In the genomic region with DNA sequence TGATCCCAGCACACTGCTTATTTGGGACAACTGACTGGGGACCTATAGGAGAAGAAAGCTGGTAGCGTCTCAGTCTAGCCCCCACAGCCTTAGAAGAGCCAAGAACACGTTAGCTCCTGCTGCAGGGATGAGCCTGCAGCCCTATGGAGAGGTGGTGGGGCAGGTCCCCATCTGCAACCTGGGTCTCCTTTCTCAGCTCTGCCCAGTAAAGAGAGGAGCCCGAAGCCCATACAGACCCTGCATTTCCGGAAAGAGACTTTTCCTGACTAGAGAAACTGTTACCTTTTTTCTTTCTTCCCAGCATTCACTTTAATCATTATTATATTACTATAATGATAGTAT, we compare ENCODE assay signal across 8 cellular contexts. TPM values are rescaled to one million over a fixed set of nuclear protein-coding genes. Genes with fewer than 3 reads are reported as not detected.
DNase-seq lines count a peak whose midpoint lies in the region; ATAC-seq and TF ChIP-seq lines count a peak whose summit lies in the region.

No MANE protein-coding gene starts in this region.

- no peak for TF ChIP-seq POLR2A in esophagus muscularis mucosa (IDR thresholded peaks at IDR 0.05; ENCODE audit: low read depth)

- H3K4me3 ChIP-seq in OCI-LY7 (ENCODE audit: low read depth, low read length, poor library complexity, severe bottlenecking) (peak overlapping the region; percentile 93), esophagus muscularis mucosa (peak overlapping the region; percentile 70 to 97 (median 84)), parathyroid adenoma (ENCODE audit: low read depth, low read length) (peak overlapping the region; percentile 93)

- peak overlapping the region; percentile 95 for H3K27ac Mint-ChIP-seq in activated T-cell treated with anti-CD3 and anti-CD28 coated beads, Interleukin-2, amount 50 U/mL, for 24 hours

- H3K4me3 Mint-ChIP-seq in activated T-cell treated with anti-CD3 and anti-CD28 coated beads, Interleukin-2, amount 50 U/mL, for 24 hours = peak overlapping the region; percentile 98

- DNase-seq in activated T-cell treated with anti-CD3 and anti-CD28 coated beads, Interleukin-2, amount 50 U/mL, for 24 hours = peak; percentile 33
- DNase-seq in activated T-cell treated with anti-CD3 and anti-CD28 coated beads for 4 hours (no peak), OCI-LY7 (ENCODE audit: low spot score) (peak; percentile 16), esophagus muscularis mucosa (ENCODE audit: extremely low spot score) (no peak), putamen (ENCODE audit: low spot score) (no peak)
- DNase-seq in stimulated activated CD4-positive, alpha-beta T cell treated with anti-CD3 and anti-CD28 coated beads, Interleukin-4, amount 100 ng/mL, for 24 hours = no peak

- no peak for ATAC-seq in GM18867 (IDR thresholded peaks at IDR 0.05; ENCODE audit: unreplicated experiment)

- no peak for TF ChIP-seq EP300 in esophagus muscularis mucosa (IDR thresholded peaks at IDR 0.05)

- H3K27me3 ChIP-seq in esophagus muscularis mucosa (peaks cover 0 to 6% (median 0%) of the 10 kb centered on the region in 4 donors), parathyroid adenoma (ENCODE audit: control insufficient read depth, insufficient read depth, low read length) (no peaks in the 10 kb centered on the region)

- H3K4me2 ChIP-seq in OCI-LY7 (ENCODE audit: low read length) (peak overlapping the region; percentile 78), parathyroid adenoma (ENCODE audit: low read length) (peak overlapping the region; percentile 78)

- H3K4me1 ChIP-seq in OCI-LY7 (ENCODE audit: insufficient read depth, low read length, poor library complexity, severe bottlenecking) (peaks cover 9% of the 10 kb centered on the region), esophagus muscularis mucosa (peaks cover 15 to 37% (median 20%) of the 10 kb centered on the region in 4 donors), parathyroid adenoma (no peaks in the 10 kb centered on the region)

- POLR2A ChIA-PET in OCI-LY7 (lab: Charles Lee) = interaction anchor here (0.6 kb wide), 1 partner anchor 17 kb away, joined by 3 read pairs; no protein-coding TSS in a partner anchor

- intact Hi-C loops in OCI-LY7 (cut with micrococcal nuclease; ENCODE audit: unreplicated experiment) (no loop called here), esophagus muscularis mucosa (cut with DNase I) (no loop called here)

- WGBS in esophagus muscularis mucosa = 11% methylated on average over 4 of the region's 4 CpGs

- H2AFZ ChIP-seq in OCI-LY7 (ENCODE audit: low read length) = peak overlapping the region; percentile 87; the same call in 1 of the 2 replicates
- peak overlapping the region; percentile 98 for H2AFZ ChIP-seq in parathyroid adenoma

- H3K36me3 ChIP-seq in OCI-LY7 (ENCODE audit: insufficient read depth, low read length) (peaks cover 22% of the 10 kb centered on the region), esophagus muscularis mucosa (peaks cover 20 to 32% (median 21%) of the 10 kb centered on the region in 4 donors), parathyroid adenoma (ENCODE audit: control insufficient read depth, insufficient read depth, low read length) (no peaks in the 10 kb centered on the region)

- H3K9me2 ChIP-seq in OCI-LY7 (ENCODE audit: insufficient read depth, low read length) = no peaks in the 10 kb centered on the region

- H3K9ac ChIP-seq in parathyroid adenoma = peak overlapping the region; percentile 89

- H3K79me2 ChIP-seq in OCI-LY7 (ENCODE audit: insufficient read depth, low read depth, low read length) (peaks cover 21% of the 10 kb centered on the region; the same call in 1 of the 2 replicates), parathyroid adenoma (peaks cover 17% of the 10 kb centered on the region)

- CTCF ChIA-PET in OCI-LY7 (lab: Charles Lee; ENCODE audit: unreplicated experiment) = no interaction called here

- H3K36me3 Mint-ChIP-seq in activated T-cell treated with anti-CD3 and anti-CD28 coated beads, Interleukin-2, amount 50 U/mL, for 24 hours (ENCODE audit: low read depth) = peaks cover 38% of the 10 kb centered on the region

- TSS peak; percentile 66 for BruUV-seq in OCI-LY7 (replicated peaks; lab: Mats Ljungman, UMichigan)

- no peak overlapping the region for H3K27ac ChIP-seq in OCI-LY7 (ENCODE audit: low read depth, low read length, poor library complexity, severe bottlenecking)
- peak overlapping the region in 3 of 4 donors; percentile 79 to 89 (median 88) for H3K27ac ChIP-seq in esophagus muscularis mucosa (replicated peaks in 1 of 4)
- H3K27ac ChIP-seq in parathyroid adenoma = no peak overlapping the region

- peaks cover 41% of the 10 kb centered on the region for H3K4me1 Mint-ChIP-seq in activated T-cell treated with anti-CD3 and anti-CD28 coated beads, Interleukin-2, amount 50 U/mL, for 24 hours (ENCODE audit: low read depth)

- H3K27me3 Mint-ChIP-seq in activated T-cell treated with anti-CD3 and anti-CD28 coated beads, Interleukin-2, amount 50 U/mL, for 24 hours = peaks cover 11% of the 10 kb centered on the region

- no peaks in the 10 kb centered on the region for H4K20me1 ChIP-seq in OCI-LY7 (ENCODE audit: insufficient read depth, low read length)

- H3K9me3 ChIP-seq in OCI-LY7 (ENCODE audit: low read length) = no peaks in the 10 kb centered on the region
- no peaks in the 10 kb centered on the region for H3K9me3 ChIP-seq in esophagus muscularis mucosa
- H3K9me3 ChIP-seq in parathyroid adenoma (ENCODE audit: control insufficient read depth, low read length) = no peaks in the 10 kb centered on the region

- no peaks in the 10 kb centered on the region for H3K9me3 Mint-ChIP-seq in activated T-cell treated with anti-CD3 and anti-CD28 coated beads, Interleukin-2, amount 50 U/mL, for 24 hours

- TF ChIP-seq CTCF in OCI-LY7 (conservative IDR thresholded peaks at IDR 0.05; ENCODE audit: low read length) = no peak
- TF ChIP-seq CTCF in esophagus muscularis mucosa (IDR thresholded peaks at IDR 0.05) = no peak
- no peak for TF ChIP-seq CTCF in parathyroid adenoma (IDR thresholded peaks at IDR 0.05)

RNA-seq across cellular contexts. Expression of a gene that starts 0.8 kb away (rescaled TPM):
- 17.7 and 22.4 TPM in 2 replicates for total RNA-seq in OCI-LY7 (2014; rRNA removed; shearing (Covaris generic))
- total RNA-seq in OCI-LY7 (2022) (55.0 and 55.2 TPM in 2 replicates), esophagus muscularis mucosa (10 to 100 TPM; 22.5 to 24.5 (median 23.4) TPM)

RNA-seq across cellular contexts. Expression of a gene that starts 32.0 kb away (rescaled TPM):
- total RNA-seq in OCI-LY7 (2014; rRNA removed; shearing (Covaris generic)) = not detected in 2 replicates
- total RNA-seq in OCI-LY7 (2022) (not detected in 2 replicates), esophagus muscularis mucosa (not detected)

RNA-seq across cellular contexts. Expression of a gene that starts 52.1 kb away (rescaled TPM):
- total RNA-seq in OCI-LY7 (2014; rRNA removed; shearing (Covaris generic)) = 2.0 and 6.2 TPM in 2 replicates
- total RNA-seq in OCI-LY7 (2022) (4.1 and 6.7 TPM in 2 replicates), esophagus muscularis mucosa (10 to 100 TPM in 3 of 4 donors, 1 to 10 TPM in 1; 9.0 to 16.9 (median 13.4) TPM)

Comparison
In these comparisons a context has a peak if more than half of its experiments do, and no peak if none do; other contexts are left out.
1. DNase-seq: peak in activated T-cell treated with anti-CD3 and anti-CD28 coated beads, Interleukin-2, amount 50 U/mL, for 24 hours (single experiment) and OCI-LY7 (single experiment); none in activated T-cell treated with anti-CD3 and anti-CD28 coated beads for 4 hours (single experiment), esophagus muscularis mucosa (single experiment), stimulated activated CD4-positive, alpha-beta T cell treated with anti-CD3 and anti-CD28 coated beads, Interleukin-4, amount 100 ng/mL, for 24 hours (single experiment) and putamen (single experiment).
2. H3K27ac ChIP-seq: peak in esophagus muscularis mucosa (3 of 4); none in OCI-LY7 (single experiment) and parathyroid adenoma (single experiment).
3. Peak in every context shown above with its lines, with median percentiles within 50 percentile points of each other: H3K4me3 ChIP-seq.